In genomic region chr3:89107461-89108035, GRCh38 we compare ENCODE assay signal across 9 cellular contexts. TPM values are rescaled to one million over a fixed set of nuclear protein-coding genes. Genes with fewer than 3 reads are reported as not detected.
DNase-seq lines count a peak whose midpoint lies in the region; ATAC-seq, FAIRE-seq and TF ChIP-seq lines count a peak whose summit lies in the region.
"Had no signal": no experiment of that assay in that cellular context is flagged by ENCODE, and none has a peak within 500 bp of the region (broad histone marks: within the 10 kb centered on the region; RNA-seq: fewer than 3 reads in every experiment).

Gene EPHA3 (plus strand): TSS chr3:89107621. CDS start chr3:89107749, 128 bp downstream.

- H3K4me3 ChIP-seq in endothelial cell of umbilical vein (replicated peaks in 1 of 3; ENCODE audit: insufficient read depth in 1 of 3, low read depth in 1 of 3, low read length in 3 of 3) = no peak within 1 kb of the TSS

- H3K27ac ChIP-seq in endothelial cell of umbilical vein (ENCODE audit: insufficient read depth, low read depth, low read length) = no peak within 1 kb of the TSS
- H3K27ac ChIP-seq: neutrophil had no signal

- BruUV-seq in endothelial cell of umbilical vein (replicated peaks; lab: Mats Ljungman, UMichigan) = no TSS peak

- H3K4me1 ChIP-seq in endothelial cell of umbilical vein (ENCODE audit: control insufficient read depth, extremely low read depth, insufficient read depth, low read length) = no peaks in the 10 kb centered on the region

- dilution Hi-C loops in endothelial cell of umbilical vein (cut with MboI; ENCODE audit: extremely low pct_ligation_motif_present, low sequenced_read_pairs) = no loop called here

- POLR2A ChIA-PET in activated CD4-positive, alpha-beta memory T cell treated with anti-CD3 and anti-CD28 coated beads for 36 hours (lab: Charles Lee) = no interaction called here
- POLR2A ChIA-PET in endothelial cell of umbilical vein (lab: Charles Lee) = no interaction called here

- no peaks in the 10 kb centered on the region for H3K9me1 ChIP-seq in endothelial cell of umbilical vein (replicated peaks; ENCODE audit: control insufficient read depth, extremely low read depth, insufficient read depth, low read length)

- H3K27me3 ChIP-seq in endothelial cell of umbilical vein (ENCODE audit: control insufficient read depth in 2 of 2, insufficient read depth in 2 of 2, low read length in 2 of 2) = peaks cover 0 to 2% of the 10 kb centered on the region in 2 experiments

- CTCF ChIA-PET in activated CD4-positive, alpha-beta memory T cell treated with anti-CD3 and anti-CD28 coated beads for 36 hours (lab: Charles Lee) = no interaction called here
- CTCF ChIA-PET in endothelial cell of umbilical vein (lab: Charles Lee) = no interaction called here

- DNase-seq in NCI-H1105 treated with DMSO at 0.1 percent for 48 hours (lab: John Stamatoyannopoulos, UW) (peak; percentile 88), endothelial cell of umbilical vein (ENCODE audit: low read depth, low spot score) (no peak), memory B cell (ENCODE audit: low spot score in 2 of 2) (peak; percentile 18 to 37), activated gamma-delta T cell (lab: John Stamatoyannopoulos, UW) (no peak)
- peak; percentile 64 for DNase-seq in activated CD4-positive, alpha-beta memory T cell treated with anti-CD3 and anti-CD28 coated beads for 36 hours
- peak in 1 of 2 donors; percentile 47 for DNase-seq in stimulated activated effector memory CD8-positive, alpha-beta T cell treated with anti-CD3 and anti-CD28 coated beads, Interleukin-12 subunit alpha, Interleukin-12 subunit beta, amount 100 ng/mL, for 72 hours (ENCODE audit: low spot score in 2 of 2)

- ATAC-seq in GM18502 (IDR thresholded peaks at IDR 0.05; ENCODE audit: poor library complexity, unreplicated experiment) (peak; percentile 99), HG02642 (IDR thresholded peaks at IDR 0.05; ENCODE audit: poor library complexity, unreplicated experiment) (peak; percentile 99), memory B cell (ENCODE audit: low read depth) (peak; percentile 87)
- peak; percentile 80 for ATAC-seq in stimulated activated effector memory CD8-positive, alpha-beta T cell treated with anti-CD3 and anti-CD28 coated beads, Interleukin-12 subunit alpha, Interleukin-12 subunit beta, amount 100 ng/mL, for 72 hours

- no peak within 1 kb of the TSS for H3K4me2 ChIP-seq in endothelial cell of umbilical vein (ENCODE audit: insufficient read depth, low read length)

- H3K4me1 Mint-ChIP-seq in activated CD4-positive, alpha-beta memory T cell treated with anti-CD3 and anti-CD28 coated beads for 36 hours (ENCODE audit: low read depth) = peaks cover 17% of the 10 kb centered on the region
- H3K4me1 Mint-ChIP-seq in memory B cell = peaks cover 8% of the 10 kb centered on the region
- peaks cover 7% of the 10 kb centered on the region for H3K4me1 Mint-ChIP-seq in stimulated activated effector memory CD8-positive, alpha-beta T cell treated with anti-CD3 and anti-CD28 coated beads, Interleukin-12 subunit alpha, Interleukin-12 subunit beta, amount 100 ng/mL, for 72 hours

- H3K9me3 ChIP-seq in endothelial cell of umbilical vein (replicated peaks; ENCODE audit: control insufficient read depth, insufficient read depth, low read length) = no peaks in the 10 kb centered on the region
- H3K9me3 ChIP-seq: neutrophil had no signal

- H3K9me3 Mint-ChIP-seq in activated CD4-positive, alpha-beta memory T cell treated with anti-CD3 and anti-CD28 coated beads for 36 hours = no peaks in the 10 kb centered on the region
- no peaks in the 10 kb centered on the region for H3K9me3 Mint-ChIP-seq in memory B cell
- H3K9me3 Mint-ChIP-seq in stimulated activated effector memory CD8-positive, alpha-beta T cell treated with anti-CD3 and anti-CD28 coated beads, Interleukin-12 subunit alpha, Interleukin-12 subunit beta, amount 100 ng/mL, for 72 hours = peaks cover 5% of the 10 kb centered on the region

- no peaks in the 10 kb centered on the region for H4K20me1 ChIP-seq in endothelial cell of umbilical vein (replicated peaks; ENCODE audit: control insufficient read depth, extremely low read depth, insufficient read depth, low read length)

- no peak for TF ChIP-seq POLR2A in endothelial cell of umbilical vein (IDR thresholded peaks at IDR 0.05; ENCODE audit: low read depth, low read length)

- peaks cover 15% of the 10 kb centered on the region for H3K27me3 Mint-ChIP-seq in activated CD4-positive, alpha-beta memory T cell treated with anti-CD3 and anti-CD28 coated beads for 36 hours
- peaks cover 6% of the 10 kb centered on the region for H3K27me3 Mint-ChIP-seq in memory B cell

- H3K27ac Mint-ChIP-seq in activated CD4-positive, alpha-beta memory T cell treated with anti-CD3 and anti-CD28 coated beads for 36 hours = no peak within 1 kb of the TSS
- H3K27ac Mint-ChIP-seq in memory B cell = no peak within 1 kb of the TSS
- no peak within 1 kb of the TSS for H3K27ac Mint-ChIP-seq in stimulated activated effector memory CD8-positive, alpha-beta T cell treated with anti-CD3 and anti-CD28 coated beads, Interleukin-12 subunit alpha, Interleukin-12 subunit beta, amount 100 ng/mL, for 72 hours

- no peaks in the 10 kb centered on the region for H3K36me3 Mint-ChIP-seq in activated CD4-positive, alpha-beta memory T cell treated with anti-CD3 and anti-CD28 coated beads for 36 hours
- no peaks in the 10 kb centered on the region for H3K36me3 Mint-ChIP-seq in memory B cell
- no peaks in the 10 kb centered on the region for H3K36me3 Mint-ChIP-seq in stimulated activated effector memory CD8-positive, alpha-beta T cell treated with anti-CD3 and anti-CD28 coated beads, Interleukin-12 subunit alpha, Interleukin-12 subunit beta, amount 100 ng/mL, for 72 hours

- H3K9ac ChIP-seq in endothelial cell of umbilical vein (replicated peaks; ENCODE audit: extremely low read depth, insufficient read depth, low read length) = no peak within 1 kb of the TSS

- intact Hi-C loops in activated CD4-positive, alpha-beta memory T cell treated with anti-CD3 and anti-CD28 coated beads for 36 hours (cut with micrococcal nuclease) = no loop called here
- intact Hi-C loops in endothelial cell of umbilical vein (cut with micrococcal nuclease) = no loop called here

- no peaks in the 10 kb centered on the region for H3K79me2 ChIP-seq in endothelial cell of umbilical vein (ENCODE audit: control insufficient read depth, insufficient read depth, low read length)

- peak within 1 kb of the TSS; percentile 59 for H3K4me3 Mint-ChIP-seq in activated CD4-positive, alpha-beta memory T cell treated with anti-CD3 and anti-CD28 coated beads for 36 hours
- H3K4me3 Mint-ChIP-seq in memory B cell = peak within 1 kb of the TSS; percentile 80
- peak within 1 kb of the TSS; percentile 50 for H3K4me3 Mint-ChIP-seq in stimulated activated effector memory CD8-positive, alpha-beta T cell treated with anti-CD3 and anti-CD28 coated beads, Interleukin-12 subunit alpha, Interleukin-12 subunit beta, amount 100 ng/mL, for 72 hours

- TF ChIP-seq CTCF in endothelial cell of umbilical vein (IDR thresholded peaks at IDR 0.05; ENCODE audit: extremely low read depth in 1 of 2, insufficient read depth in 1 of 2, low read depth in 1 of 2, low read length in 2 of 2) = no peak

- no peak for FAIRE-seq in endothelial cell of umbilical vein (lab: Jason Lieb, UNC)

- no peaks in the 10 kb centered on the region for H3K36me3 ChIP-seq in endothelial cell of umbilical vein (ENCODE audit: control insufficient read depth in 2 of 2, extremely low read depth in 1 of 2, insufficient read depth in 2 of 2, low read length in 2 of 2)
- H3K36me3 ChIP-seq: neutrophil had no signal

- H2AFZ ChIP-seq in endothelial cell of umbilical vein (ENCODE audit: low read depth, low read length) = peak within 1 kb of the TSS; percentile 70

TF ChIP-seq in endothelial cell of umbilical vein, 7 proteins besides CTCF, POLR2A, EP300 and RAD21:
- TF ChIP-seq FOS (IDR thresholded peaks at IDR 0.05; ENCODE audit: borderline replicate concordance, insufficient read depth, low read length) = no peak
- no peak for TF ChIP-seq JUN (IDR thresholded peaks at IDR 0.05; ENCODE audit: borderline replicate concordance, insufficient read depth, insufficient read length, low read depth)
- TF ChIP-seq GATA2 (IDR thresholded peaks at IDR 0.05; ENCODE audit: insufficient read depth, insufficient read length, low read depth, low read length) = no peak
- TF ChIP-seq, protein P1, sequence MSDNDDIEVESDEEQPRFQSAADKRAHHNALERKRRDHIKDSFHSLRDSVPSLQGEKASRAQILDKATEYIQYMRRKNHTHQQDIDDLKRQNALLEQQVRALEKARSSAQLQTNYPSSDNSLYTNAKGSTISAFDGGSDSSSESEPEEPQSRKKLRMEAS (IDR thresholded peaks at IDR 0.05; ENCODE audit: insufficient read depth, insufficient read length) = no peak
- no peak for TF ChIP-seq MYC (IDR thresholded peaks at IDR 0.05; ENCODE audit: low read depth, low read length)
- no peak for TF ChIP-seq EZH2 (IDR thresholded peaks at IDR 0.05; ENCODE audit: borderline replicate concordance, low read depth, low read length, severe bottlenecking)
- no peak for TF ChIP-seq POLR2AphosphoS5 (IDR thresholded peaks at IDR 0.05; ENCODE audit: insufficient read depth, low read depth, low read length)

RNA-seq across cellular contexts. Expression of gene EPHA3, which starts in this region (rescaled TPM):
- not detected for total RNA-seq in activated CD4-positive, alpha-beta memory T cell treated with anti-CD3 and anti-CD28 coated beads for 36 hours
- total RNA-seq in endothelial cell of umbilical vein = not detected in 2 replicates
- polyA plus RNA-seq in endothelial cell of umbilical vein = not detected in 2 replicates
- polyA plus RNA-seq in endothelial cell of umbilical vein (2011; cell fraction: cytosol; rRNA removed) = not detected in 2 replicates
- not detected in 2 replicates for polyA plus RNA-seq in endothelial cell of umbilical vein (2011; cell fraction: nucleus; rRNA removed)
- not detected in 2 replicates for polyA plus RNA-seq in endothelial cell of umbilical vein (2012)
- not detected in 2 replicates for polyA minus RNA-seq in endothelial cell of umbilical vein
- not detected for polyA minus RNA-seq in endothelial cell of umbilical vein (2011; cell fraction: cytosol; rRNA and poly(A)+ RNA removed)
- polyA minus RNA-seq in endothelial cell of umbilical vein (2011; cell fraction: nucleus; rRNA and poly(A)+ RNA removed) = not detected in 2 replicates

Comparison
In these comparisons a context has a peak if more than half of its experiments do, and no peak if none do; other contexts are left out.
1. Peak in DNase-seq in activated CD4-positive, alpha-beta memory T cell treated with anti-CD3 and anti-CD28 coated beads for 36 hours; RNA of the gene not detected or under 1 TPM.
2. DNase-seq: peak in NCI-H1105 treated with DMSO at 0.1 percent for 48 hours (single experiment) and memory B cell (2 of 2); none in endothelial cell of umbilical vein (single experiment) and activated gamma-delta T cell (single experiment).
3. Peak in every context shown above with its lines, with median percentiles within 50 percentile points of each other: ATAC-seq and H3K4me3 Mint-ChIP-seq.